ENCODE assay signal across 14 cellular contexts in genomic region chr4:95544433-95545103, GRCh38. TPM values are rescaled to one million over a fixed set of nuclear protein-coding genes. Genes with fewer than 3 reads are reported as not detected.
A peak's percentile ranks its signal among the peaks of the same experiment; 100 is the strongest.
DNase-seq lines count a peak whose midpoint lies in the region; ATAC-seq and TF ChIP-seq lines count a peak whose summit lies in the region.
"Had no signal": no experiment of that assay in that cellular context is flagged by ENCODE, and none has a peak within 500 bp of the region (broad histone marks: within the 10 kb centered on the region; RNA-seq: fewer than 3 reads in every experiment).

No MANE protein-coding gene starts in this region.

- H3K36me3 ChIP-seq in upper lobe of left lung: no peaks in the 10 kb centered on the region
- H3K36me3 ChIP-seq: HAP-1, left lung had no signal

- ATAC-seq in upper lobe of left lung (ENCODE audit: low FRiP score in 2 of 2): no peak
- no peak for ATAC-seq in GM21737 (IDR thresholded peaks at IDR 0.05; ENCODE audit: unreplicated experiment)
- ATAC-seq: body of pancreas, left lung, WTC11 had no signal

- H3K27ac ChIP-seq in upper lobe of left lung: peak overlapping the region in 2 of 4 donors; percentile 35 to 58
- H3K27ac ChIP-seq: body of pancreas, RWPE1 had no signal

- peaks cover 4 to 24% (median 18%) of the 10 kb centered on the region in 4 donors for H3K4me1 ChIP-seq in upper lobe of left lung
- H3K4me1 ChIP-seq: HAP-1 had no signal

- no peaks in the 10 kb centered on the region for H3K9me3 ChIP-seq in upper lobe of left lung
- H3K9me3 ChIP-seq: body of pancreas, HAP-1, left lung had no signal

- no peak for TF ChIP-seq POLR2A in upper lobe of left lung (IDR thresholded peaks at IDR 0.05)

- H3K4me3 ChIP-seq in epithelial cell of esophagus (ENCODE audit: low read length): no peak overlapping the region
- H3K4me3 ChIP-seq in upper lobe of left lung: no peak overlapping the region
- H3K4me3 ChIP-seq: body of pancreas, HAP-1, left lung had no signal

- H3K27me3 ChIP-seq in upper lobe of left lung: peaks cover 0 to 8% (median 3%) of the 10 kb centered on the region in 4 donors

- TF ChIP-seq EP300 in upper lobe of left lung (IDR thresholded peaks at IDR 0.05): no peak

- 66 to 69% methylated on average over 4 of the region's 4 CpGs for WGBS in upper lobe of left lung, 2 donors

- DNase-seq in OCI-M1 (lab: John Stamatoyannopoulos, UW): peak; percentile 39
- DNase-seq in epithelial cell of esophagus (ENCODE audit: low read depth): no peak
- peak; percentile 90 for DNase-seq in pons (ENCODE audit: low spot score)
- no peak for DNase-seq in HUDEP-2 (lab: John Stamatoyannopoulos, UW; ENCODE audit: unreplicated experiment in 76 of 76)
- DNase-seq in upper lobe of left lung: no peak
- no peak for DNase-seq in foreskin melanocyte
- DNase-seq: body of pancreas; CD4-positive, CD25-positive, alpha-beta regulatory T cell; left lung had no signal

- TF ChIP-seq CTCF in GM12874 (IDR thresholded peaks at IDR 0.05; ENCODE audit: insufficient read depth, low read depth, low read length) (peak; percentile 25), epithelial cell of esophagus (IDR thresholded peaks at IDR 0.05; ENCODE audit: insufficient read depth, low read depth, low read length, missing control alignments) (peak; percentile 7), upper lobe of left lung (IDR thresholded peaks at IDR 0.05) (no peak)

RNA-seq across cellular contexts. Expression of gene UNC5C, which starts 4.2 kb away (rescaled TPM):
- 10 to 100 TPM in 1 of 6 donors, 1 to 10 TPM in 5; 1.8 to 14.7 (median 3.2) TPM for total RNA-seq in upper lobe of left lung
- total RNA-seq: CD4-positive, CD25-positive, alpha-beta regulatory T cell had no signal

Comparison
In these comparisons a context has a peak if more than half of its experiments do, and no peak if none do; other contexts are left out.
1. CTCF ChIP-seq: peak in GM12874 (single experiment) and epithelial cell of esophagus (single experiment); none in upper lobe of left lung (0 of 6).
2. DNase-seq: peak in OCI-M1 (single experiment) and pons (single experiment); none in epithelial cell of esophagus (single experiment), HUDEP-2 (0 of 76), upper lobe of left lung (0 of 2) and foreskin melanocyte (single experiment).